ENCODE assay signal across 1 cellular context in genomic region chr17:77840576-77841160, GRCh38.
TF ChIP-seq lines count a peak whose summit lies in the region.

No MANE protein-coding gene starts in this region.

TF ChIP-seq in IMR-90, 13 proteins besides CTCF, POLR2A, EP300 and RAD21 (continued from another document):
- no peak for TF ChIP-seq BHLHE40 (IDR thresholded peaks at IDR 0.05; ENCODE audit: low read depth, low read length)
- no peak for TF ChIP-seq RCOR1 (IDR thresholded peaks at IDR 0.05; ENCODE audit: insufficient replicate concordance, low read length)
- no peak for TF ChIP-seq RFX5 (IDR thresholded peaks at IDR 0.05; ENCODE audit: low read depth, low read length)
- no peak for TF ChIP-seq MAZ (IDR thresholded peaks at IDR 0.05; ENCODE audit: borderline replicate concordance, low read depth, low read length)
- TF ChIP-seq, protein P1, sequence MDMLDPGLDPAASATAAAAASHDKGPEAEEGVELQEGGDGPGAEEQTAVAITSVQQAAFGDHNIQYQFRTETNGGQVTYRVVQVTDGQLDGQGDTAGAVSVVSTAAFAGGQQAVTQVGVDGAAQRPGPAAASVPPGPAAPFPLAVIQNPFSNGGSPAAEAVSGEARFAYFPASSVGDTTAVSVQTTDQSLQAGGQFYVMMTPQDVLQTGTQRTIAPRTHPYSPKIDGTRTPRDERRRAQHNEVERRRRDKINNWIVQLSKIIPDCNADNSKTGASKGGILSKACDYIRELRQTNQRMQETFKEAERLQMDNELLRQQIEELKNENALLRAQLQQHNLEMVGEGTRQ (IDR thresholded peaks at IDR 0.05; ENCODE audit: low read depth, low read length): no peak
- TF ChIP-seq CHD1 (IDR thresholded peaks at IDR 0.05; ENCODE audit: low read depth, low read length): no peak
TF ChIP-seq in IMR-90: peak in this region for 0.
